Comparison of ENCODE assay signal across 1 cellular context in the genomic region with DNA sequence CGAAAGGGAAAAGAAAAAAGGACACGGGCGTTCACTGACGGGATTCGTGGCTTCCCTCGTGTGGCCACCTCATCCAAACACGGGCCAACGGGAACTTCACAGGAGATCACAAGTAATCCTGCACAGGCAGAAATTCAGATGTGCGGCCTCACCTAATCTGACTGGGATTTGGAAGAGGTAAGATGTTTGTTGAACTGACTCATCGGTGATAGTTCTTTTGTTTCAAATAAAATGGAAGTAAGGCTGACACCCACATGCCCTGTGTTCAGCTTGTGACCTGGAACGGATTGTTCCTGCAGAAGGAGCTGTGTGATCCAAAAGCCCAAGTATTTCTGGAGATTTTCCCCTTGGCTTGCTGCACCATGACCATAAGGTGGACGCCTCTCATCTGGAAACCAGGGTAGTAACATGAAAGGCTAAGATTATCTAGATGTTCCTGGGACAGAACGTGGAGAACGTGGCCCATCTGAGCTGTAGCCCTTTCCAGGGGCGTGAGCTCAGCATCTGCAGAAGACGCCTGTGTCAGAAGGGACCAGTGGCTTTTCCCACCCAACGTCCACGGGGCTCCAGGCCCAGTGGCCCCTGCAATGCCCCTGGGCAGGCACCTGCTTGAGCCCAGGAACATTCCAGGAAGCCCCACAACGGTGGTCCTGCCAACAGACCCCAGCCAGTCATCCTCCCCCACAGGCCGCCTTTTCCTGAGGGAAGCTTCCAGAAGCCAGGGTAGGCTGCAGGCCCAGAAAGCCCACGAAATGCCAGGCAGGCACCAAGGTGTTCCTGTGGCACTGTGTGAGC.
TF ChIP-seq lines count a peak whose summit lies in the region.

No MANE protein-coding gene starts in this region.

TF ChIP-seq in HepG2, 621 proteins besides CTCF, POLR2A, EP300 and RAD21:
- no peak for TF ChIP-seq CREM (IDR thresholded peaks at IDR 0.05)
- no peak for TF ChIP-seq CREM (CRISPR knock-in tag; IDR thresholded peaks at IDR 0.05)
- TF ChIP-seq, protein P1, sequence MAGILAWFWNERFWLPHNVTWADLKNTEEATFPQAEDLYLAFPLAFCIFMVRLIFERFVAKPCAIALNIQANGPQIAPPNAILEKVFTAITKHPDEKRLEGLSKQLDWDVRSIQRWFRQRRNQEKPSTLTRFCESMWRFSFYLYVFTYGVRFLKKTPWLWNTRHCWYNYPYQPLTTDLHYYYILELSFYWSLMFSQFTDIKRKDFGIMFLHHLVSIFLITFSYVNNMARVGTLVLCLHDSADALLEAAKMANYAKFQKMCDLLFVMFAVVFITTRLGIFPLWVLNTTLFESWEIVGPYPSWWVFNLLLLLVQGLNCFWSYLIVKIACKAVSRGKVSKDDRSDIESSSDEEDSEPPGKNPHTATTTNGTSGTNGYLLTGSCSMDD (CRISPR knock-in tag; IDR thresholded peaks at IDR 0.05) = no peak
- TF ChIP-seq FOSL2 (CRISPR knock-in tag; IDR thresholded peaks at IDR 0.05) = no peak
- no peak for TF ChIP-seq TBX3 (IDR thresholded peaks at IDR 0.05; ENCODE audit: borderline replicate concordance)
